ENCODE assay signal across 8 cellular contexts in genomic region chr17:65278050-65278819, GRCh38.
DNase-seq lines count a peak whose midpoint lies in the region; ATAC-seq, FAIRE-seq and TF ChIP-seq lines count a peak whose summit lies in the region.

No MANE protein-coding gene starts in this region.

- peaks cover 16% of the 10 kb centered on the region for H3K27me3 Mint-ChIP-seq in progenitor cell of endocrine pancreas

- H3K4me3 Mint-ChIP-seq in progenitor cell of endocrine pancreas (ENCODE audit: low read depth): no peak overlapping the region

- H3K27ac Mint-ChIP-seq in progenitor cell of endocrine pancreas: no peak overlapping the region

- peaks cover 1% of the 10 kb centered on the region for H3K4me1 Mint-ChIP-seq in progenitor cell of endocrine pancreas (ENCODE audit: low read depth)

- ATAC-seq in HG03521 (IDR thresholded peaks at IDR 0.05; ENCODE audit: unreplicated experiment): no peak
- ATAC-seq in GM21576 (IDR thresholded peaks at IDR 0.05; ENCODE audit: unreplicated experiment): no peak

- H3K36me3 Mint-ChIP-seq in progenitor cell of endocrine pancreas (ENCODE audit: insufficient read depth): no peaks in the 10 kb centered on the region

- H3K9me3 Mint-ChIP-seq in progenitor cell of endocrine pancreas (ENCODE audit: low read depth): no peaks in the 10 kb centered on the region

- peak; percentile 81 for TF ChIP-seq CTCF in progenitor cell of endocrine pancreas (IDR thresholded peaks at IDR 0.05; ENCODE audit: unreplicated experiment)

- DNase-seq in NCI-H1694 treated with DMSO at 0.1 percent for 48 hours (lab: John Stamatoyannopoulos, UW): peak; percentile 0
- no peak for DNase-seq in NCI-H1694 (lab: John Stamatoyannopoulos, UW)
- peak; percentile 2 for DNase-seq in NCI-H2029 treated with DMSO at 0.1 percent for 48 hours (lab: John Stamatoyannopoulos, UW)
- DNase-seq in activated CD8-positive, alpha-beta memory T cell treated with anti-CD3 and anti-CD28 coated beads, Interleukin-2, amount 50 U/mL, for 48 hours: peak; percentile 60
- peak; percentile 14 to 58 for DNase-seq in frontal cortex (ENCODE audit: low spot score in 2 of 2)
- DNase-seq in progenitor cell of endocrine pancreas (ENCODE audit: low spot score, unreplicated experiment): peak; percentile 41

- no peak for FAIRE-seq in frontal cortex (lab: Jason Lieb, UNC)
